ENCODE assay signal across 1 cellular context in genomic region chr10:20110435-20111119, GRCh38.
TF ChIP-seq lines count a peak whose summit lies in the region.

No MANE protein-coding gene starts in this region.

TF ChIP-seq in H1, 55 proteins besides CTCF, POLR2A, EP300 and RAD21 (continued from another document):
- TF ChIP-seq TAF7 (optimal IDR thresholded peaks at IDR 0.05; ENCODE audit: borderline replicate concordance, low read depth, low read length): no peak
